ENCODE assay signal across 21 cellular contexts in genomic region chr5:133727636-133728035, GRCh38.
"Had no signal": no experiment of that assay in that cellular context is flagged by ENCODE, and none has a peak within 500 bp of the region (broad histone marks: within the 10 kb centered on the region; RNA-seq: fewer than 3 reads in every experiment).

No MANE protein-coding gene starts in this region.

- H3K27ac Mint-ChIP-seq: endodermal cell; natural killer cell; progenitor cell of endocrine pancreas; stimulated activated naive B cell treated with anti-CD40 and anti-IgM and Interleukin-4, amounts not matched to agents 10 μg/mL and 1 μg/mL and 100 μg/mL, for 72 hours; stimulated activated naive CD8-positive, alpha-beta T cell treated with anti-CD3 and anti-CD28 coated beads, Interleukin-15, amount 100 ng/mL, for 72 hours had no signal

- DNase-seq: cerebellar nuclear complex; dermis blood vessel endothelial cell; effector CD4-positive, alpha-beta T cell; endodermal cell; hippocampal formation; natural killer cell; ovary; right cardiac atrium; stimulated activated CD4-positive, alpha-beta T cell treated with anti-CD3 and anti-CD28 coated beads, Interleukin-4, amount 100 ng/mL, for 1 hour; stimulated activated naive B cell treated with anti-CD40 and anti-IgM and Interleukin-4, amounts not matched to agents 10 μg/mL and 1 μg/mL and 100 μg/mL, for 72 hours; stimulated activated naive CD8-positive, alpha-beta T cell treated with anti-CD3 and anti-CD28 coated beads, Interleukin-15, amount 100 ng/mL, for 72 hours; transverse colon had no signal

- H3K4me3 ChIP-seq: heart left ventricle, ovary, thoracic aorta, transverse colon had no signal

- H3K4me1 ChIP-seq: heart left ventricle, transverse colon had no signal

- H3K4me1 Mint-ChIP-seq: endodermal cell; natural killer cell; neural crest cell; stimulated activated naive B cell treated with anti-CD40 and anti-IgM and Interleukin-4, amounts not matched to agents 10 μg/mL and 1 μg/mL and 100 μg/mL, for 72 hours; stimulated activated naive CD8-positive, alpha-beta T cell treated with anti-CD3 and anti-CD28 coated beads, Interleukin-15, amount 100 ng/mL, for 72 hours had no signal

- ATAC-seq: heart left ventricle; left lobe of liver; natural killer cell; right cardiac atrium; stimulated activated naive B cell treated with anti-CD40 and anti-IgM and Interleukin-4, amounts not matched to agents 10 μg/mL and 1 μg/mL and 100 μg/mL, for 72 hours; stimulated activated naive CD8-positive, alpha-beta T cell treated with anti-CD3 and anti-CD28 coated beads, Interleukin-15, amount 100 ng/mL, for 72 hours had no signal

- H3K4me3 Mint-ChIP-seq: endodermal cell; natural killer cell; neural crest cell; stimulated activated naive B cell treated with anti-CD40 and anti-IgM and Interleukin-4, amounts not matched to agents 10 μg/mL and 1 μg/mL and 100 μg/mL, for 72 hours; stimulated activated naive CD8-positive, alpha-beta T cell treated with anti-CD3 and anti-CD28 coated beads, Interleukin-15, amount 100 ng/mL, for 72 hours had no signal

- H3K27me3 ChIP-seq: heart left ventricle, ovary, transverse colon had no signal

- H3K36me3 ChIP-seq: heart left ventricle, ovary, thoracic aorta, transverse colon had no signal

- H3K9me3 Mint-ChIP-seq: natural killer cell had no signal

- FAIRE-seq: colon, frontal cortex, islet of Langerhans, urothelium cell line had no signal

- H3K27ac ChIP-seq: heart left ventricle, ovary, thoracic aorta, transverse colon had no signal

- H3K9me3 ChIP-seq: ovary, thoracic aorta had no signal
